ENCODE assay signal across 10 cellular contexts in the genomic region with DNA sequence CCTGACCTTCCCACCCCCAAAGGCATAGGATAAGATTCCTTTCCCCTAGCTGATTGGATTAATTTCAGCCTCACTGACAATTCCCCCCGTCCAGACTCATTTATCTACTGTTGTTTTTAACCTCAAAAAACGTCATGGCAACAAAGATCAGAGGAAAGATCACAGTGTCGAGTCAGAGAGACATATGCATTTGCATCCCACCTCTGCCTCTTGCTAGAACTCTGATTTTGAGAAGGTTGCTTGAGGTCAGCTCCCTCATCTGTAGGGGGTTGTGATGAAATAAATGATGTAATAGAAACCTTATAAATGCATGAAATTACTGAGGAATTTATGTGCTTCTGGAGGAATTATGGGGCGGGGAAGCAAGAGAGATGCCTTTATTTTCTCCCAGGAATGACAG. TPM values are rescaled to one million over a fixed set of nuclear protein-coding genes. Genes with fewer than 3 reads are reported as not detected.
"Had no signal": no experiment of that assay in that cellular context is flagged by ENCODE, and none has a peak within 500 bp of the region (broad histone marks: within the 10 kb centered on the region; RNA-seq: fewer than 3 reads in every experiment).

No MANE protein-coding gene starts in this region.

- H3K27me3 ChIP-seq: neutrophil had no signal

- H3K9me3 Mint-ChIP-seq: activated naive CD4-positive, alpha-beta T cell treated with anti-CD3 and anti-CD28 coated beads, Interleukin-2, amount 50 U/mL, for 24 hours; naive thymus-derived CD4-positive, alpha-beta T cell; stimulated activated memory B cell treated with anti-CD40 and anti-IgM and Interleukin-4, amounts not matched to agents 10 μg/mL and 1 μg/mL and 100 μg/mL, for 72 hours had no signal

- H3K9me3 ChIP-seq: mucosa of descending colon, neutrophil had no signal

- H3K4me3 ChIP-seq: mucosa of descending colon had no signal

- H3K36me3 ChIP-seq: neutrophil, WERI-Rb-1 had no signal

- H3K27me3 Mint-ChIP-seq: stimulated activated memory B cell treated with anti-CD40 and anti-IgM and Interleukin-4, amounts not matched to agents 10 μg/mL and 1 μg/mL and 100 μg/mL, for 72 hours had no signal

- H3K36me3 Mint-ChIP-seq: activated naive CD4-positive, alpha-beta T cell treated with anti-CD3 and anti-CD28 coated beads, Interleukin-2, amount 50 U/mL, for 24 hours; naive thymus-derived CD4-positive, alpha-beta T cell; stimulated activated memory B cell treated with anti-CD40 and anti-IgM and Interleukin-4, amounts not matched to agents 10 μg/mL and 1 μg/mL and 100 μg/mL, for 72 hours had no signal

- H3K27ac ChIP-seq: neutrophil, WERI-Rb-1 had no signal

- DNase-seq: activated CD4-positive, alpha-beta T cell treated with anti-CD3 and anti-CD28 coated beads, Interleukin-2, amount 50 U/mL, for 48 hours; left colon; mucosa of descending colon; naive thymus-derived CD4-positive, alpha-beta T cell; retina; WERI-Rb-1 had no signal

- H3K4me3 Mint-ChIP-seq: activated naive CD4-positive, alpha-beta T cell treated with anti-CD3 and anti-CD28 coated beads, Interleukin-2, amount 50 U/mL, for 24 hours; naive thymus-derived CD4-positive, alpha-beta T cell; stimulated activated memory B cell treated with anti-CD40 and anti-IgM and Interleukin-4, amounts not matched to agents 10 μg/mL and 1 μg/mL and 100 μg/mL, for 72 hours had no signal

- H3K27ac Mint-ChIP-seq: activated naive CD4-positive, alpha-beta T cell treated with anti-CD3 and anti-CD28 coated beads, Interleukin-2, amount 50 U/mL, for 24 hours; naive thymus-derived CD4-positive, alpha-beta T cell; stimulated activated memory B cell treated with anti-CD40 and anti-IgM and Interleukin-4, amounts not matched to agents 10 μg/mL and 1 μg/mL and 100 μg/mL, for 72 hours had no signal

- H3K4me1 Mint-ChIP-seq: activated naive CD4-positive, alpha-beta T cell treated with anti-CD3 and anti-CD28 coated beads, Interleukin-2, amount 50 U/mL, for 24 hours; naive thymus-derived CD4-positive, alpha-beta T cell had no signal

RNA-seq across cellular contexts. Expression of a gene that starts 53.3 kb away (rescaled TPM):
- total RNA-seq: esophagus mucosa; naive thymus-derived CD4-positive, alpha-beta T cell had no signal
- polyA plus RNA-seq: naive thymus-derived CD4-positive, alpha-beta T cell had no signal
